Comparison of ENCODE assay signal across 8 cellular contexts in genomic region chrX:38800981-38801845, GRCh38. TPM values are rescaled to one million over a fixed set of nuclear protein-coding genes. Genes with fewer than 3 reads are reported as not detected.
DNase-seq lines count a peak whose midpoint lies in the region; ATAC-seq and TF ChIP-seq lines count a peak whose summit lies in the region.

TSS of gene MID1IP1 (plus strand) at chrX:38801459. CDS start at chrX:38804947, 3,488 bp downstream.

- H3K9ac ChIP-seq in BLaER1 treated with 17β-estradiol and CSF1 and Interleukin-3, amounts not matched to agents 10 nM and 100 nM, result peak within 1 kb of the TSS; percentile 82 to 97 (median 94)
- H3K9ac ChIP-seq in Loucy (ENCODE audit: low read depth, low read length, poor library complexity, severe bottlenecking), result peak within 1 kb of the TSS; percentile 99

- H3K9me3 ChIP-seq in BLaER1 treated with 17β-estradiol and CSF1 and Interleukin-3, amounts not matched to agents 10 nM and 100 nM (replicated peaks in 1 of 11), result peaks cover 13 to 23% (median 20%) of the 10 kb centered on the region in 11 experiments; a peak in 21 of 22 replicates
- H3K9me3 ChIP-seq in Loucy (ENCODE audit: insufficient read depth, low read depth, low read length) (no peaks in the 10 kb centered on the region), neutrophil (no peaks in the 10 kb centered on the region), thyroid gland (no peaks in the 10 kb centered on the region)

- 12 to 17% methylated on average over 12 of the region's 32 CpGs for WGBS in thyroid gland, 2 donors

- H3K9me3 Mint-ChIP-seq in activated naive CD8-positive, alpha-beta T cell treated with anti-CD3 and anti-CD28 coated beads, Interleukin-2, amount 50 U/mL, for 24 hours, result no peaks in the 10 kb centered on the region

- H3K4me3 ChIP-seq in BLaER1 treated with 17β-estradiol and CSF1 and Interleukin-3, amounts not matched to agents 10 nM and 100 nM, result peak within 1 kb of the TSS; percentile 77 to 86 (median 82)
- peak within 1 kb of the TSS; percentile 97 for H3K4me3 ChIP-seq in Loucy (ENCODE audit: low read length, poor library complexity, severe bottlenecking)
- peak within 1 kb of the TSS; percentile 59 to 63 for H3K4me3 ChIP-seq in neutrophil (ENCODE audit: low read depth in 1 of 2, low read length in 1 of 2)
- H3K4me3 ChIP-seq in thyroid gland (replicated peaks in 1 of 3), result peak within 1 kb of the TSS in 2 of 3 donors; percentile 22 to 37

- peak within 1 kb of the TSS; percentile 61 for H2AFZ ChIP-seq in Loucy (ENCODE audit: low read length)

- H3K4me1 Mint-ChIP-seq in activated naive CD8-positive, alpha-beta T cell treated with anti-CD3 and anti-CD28 coated beads, Interleukin-2, amount 50 U/mL, for 24 hours, result peaks cover 10% of the 10 kb centered on the region

- peaks cover 9 to 14% (median 11%) of the 10 kb centered on the region in 11 experiments; a peak in 21 of 22 replicates for H3K36me3 ChIP-seq in BLaER1 treated with 17β-estradiol and CSF1 and Interleukin-3, amounts not matched to agents 10 nM and 100 nM
- H3K36me3 ChIP-seq in Loucy (ENCODE audit: insufficient read depth, low read length), result no peaks in the 10 kb centered on the region
- peaks cover 6% of the 10 kb centered on the region for H3K36me3 ChIP-seq in neutrophil
- H3K36me3 ChIP-seq in thyroid gland, result no peaks in the 10 kb centered on the region

- peak within 1 kb of the TSS; percentile 96 for H3K4me3 Mint-ChIP-seq in activated naive CD8-positive, alpha-beta T cell treated with anti-CD3 and anti-CD28 coated beads, Interleukin-2, amount 50 U/mL, for 24 hours

- 0 out of 22 replicates have a peak, but pooled peaks cover 0 to 4% (median 0%) of the 10 kb centered on the region in 11 experiments for H4K20me1 ChIP-seq in BLaER1 treated with 17β-estradiol and CSF1 and Interleukin-3, amounts not matched to agents 10 nM and 100 nM
- H4K20me1 ChIP-seq in Loucy (ENCODE audit: insufficient read depth, low read length, poor library complexity, severe bottlenecking), result peaks cover 4% of the 10 kb centered on the region

- H3K27me3 ChIP-seq in BLaER1 treated with 17β-estradiol and CSF1 and Interleukin-3, amounts not matched to agents 10 nM and 100 nM, result no peaks in the 10 kb centered on the region
- H3K27me3 ChIP-seq in Loucy (ENCODE audit: insufficient read depth, low read length, poor library complexity, severe bottlenecking) (peaks cover 8% of the 10 kb centered on the region), neutrophil (no peaks in the 10 kb centered on the region), thyroid gland (no peaks in the 10 kb centered on the region)

- peak; percentile 44 for ATAC-seq in GM21447 (IDR thresholded peaks at IDR 0.05; ENCODE audit: unreplicated experiment)
- peak; percentile 47 for ATAC-seq in activated naive CD8-positive, alpha-beta T cell treated with anti-CD3 and anti-CD28 coated beads, Interleukin-2, amount 50 U/mL, for 24 hours

- H3K9me2 ChIP-seq in Loucy (replicated peaks; ENCODE audit: low read depth, low read length), result no peaks in the 10 kb centered on the region

- H3F3A ChIP-seq in Loucy (ENCODE audit: low read depth), result no peaks in the 10 kb centered on the region

- intact Hi-C loops in thyroid gland (cut with DNase I), result no loop called here

- H3K4me2 ChIP-seq in BLaER1 treated with 17β-estradiol and CSF1 and Interleukin-3, amounts not matched to agents 10 nM and 100 nM, result peak within 1 kb of the TSS; percentile 61 to 81 (median 75)
- peak within 1 kb of the TSS; percentile 96 for H3K4me2 ChIP-seq in Loucy (ENCODE audit: low read depth, low read length, poor library complexity, severe bottlenecking)

- peak within 1 kb of the TSS; percentile 81 to 97 (median 93) for H3K27ac ChIP-seq in BLaER1 treated with 17β-estradiol and CSF1 and Interleukin-3, amounts not matched to agents 10 nM and 100 nM
- H3K27ac ChIP-seq in neutrophil (peak within 1 kb of the TSS; percentile 78), thyroid gland (peak within 1 kb of the TSS; percentile 74 to 86 (median 81))

- H3K27me3 Mint-ChIP-seq in activated naive CD8-positive, alpha-beta T cell treated with anti-CD3 and anti-CD28 coated beads, Interleukin-2, amount 50 U/mL, for 24 hours, result no peaks in the 10 kb centered on the region

- peak in 1 of 2 donors; percentile 68 for TF ChIP-seq POLR2A in thyroid gland (IDR thresholded peaks at IDR 0.05)

- H3K79me2 ChIP-seq in Loucy (ENCODE audit: insufficient read depth, low read length), result peaks cover 50% of the 10 kb centered on the region

- H3K27ac Mint-ChIP-seq in activated naive CD8-positive, alpha-beta T cell treated with anti-CD3 and anti-CD28 coated beads, Interleukin-2, amount 50 U/mL, for 24 hours, result peak within 1 kb of the TSS; percentile 95

- TF ChIP-seq CTCF in Loucy (conservative IDR thresholded peaks at IDR 0.05; ENCODE audit: low read length) (no peak), neutrophil (IDR thresholded peaks at IDR 0.05) (no peak), thyroid gland (IDR thresholded peaks at IDR 0.05) (no peak)

- DNase-seq in SW480 (ENCODE audit: low spot score), result peak; percentile 91
- DNase-seq in activated naive CD8-positive, alpha-beta T cell treated with anti-CD3 and anti-CD28 coated beads, Interleukin-2, amount 50 U/mL, for 24 hours, result peak; percentile 74
- peak; percentile 75 for DNase-seq in glomerular visceral epithelial cell (ENCODE audit: extremely low spot score)
- DNase-seq in thyroid gland, result peak; percentile 93

- peaks cover 9 to 23% (median 11%) of the 10 kb centered on the region in 10 experiments; a peak in 18 of 20 replicates for H3K4me1 ChIP-seq in BLaER1 treated with 17β-estradiol and CSF1 and Interleukin-3, amounts not matched to agents 10 nM and 100 nM
- peaks cover 8% of the 10 kb centered on the region for H3K4me1 ChIP-seq in Loucy (ENCODE audit: insufficient read depth, low read length, poor library complexity, severe bottlenecking)
- H3K4me1 ChIP-seq in neutrophil (ENCODE audit: control insufficient read depth in 1 of 2, insufficient read depth in 1 of 2, low read depth in 1 of 2, low read length in 1 of 2), result peaks cover 19 to 25% of the 10 kb centered on the region in 2 experiments
- peaks cover 5 to 17% of the 10 kb centered on the region in 2 donors for H3K4me1 ChIP-seq in thyroid gland

- peaks cover 40% of the 10 kb centered on the region for H3K36me3 Mint-ChIP-seq in activated naive CD8-positive, alpha-beta T cell treated with anti-CD3 and anti-CD28 coated beads, Interleukin-2, amount 50 U/mL, for 24 hours (ENCODE audit: low read depth)

RNA-seq across cellular contexts. Expression of gene MID1IP1, which starts in this region (rescaled TPM):
- total RNA-seq in thyroid gland, result 10 to 100 TPM; 19.3 to 36.8 (median 24.9) TPM

Comparison
In these comparisons a context has a peak if more than half of its experiments do, and no peak if none do; other contexts are left out.
1. Peak in every context shown above with its lines: DNase-seq, ATAC-seq, H3K4me3 ChIP-seq and H3K27ac ChIP-seq.
2. H3K4me3 ChIP-seq: peak in every context shown above with its lines; median percentile 97 in Loucy; 82 in BLaER1 treated with 17β-estradiol and CSF1 and Interleukin-3, amounts not matched to agents 10 nM and 100 nM; 61 in neutrophil; 30 in thyroid gland.